23 cellular contexts compared by ENCODE assay signal in genomic region chr2:12240216-12240615, GRCh38.
"Had no signal": no experiment of that assay in that cellular context is flagged by ENCODE, and none has a peak within 500 bp of the region (broad histone marks: within the 10 kb centered on the region; RNA-seq: fewer than 3 reads in every experiment).

No MANE protein-coding gene starts in this region.

- H3K36me3 ChIP-seq: SJSA1 had no signal

- H3K9ac ChIP-seq: KMS-11 had no signal

- H3K4me3 ChIP-seq: SJSA1, SK-N-MC had no signal

- DNase-seq: IMR-90, NCI-H1105, NCI-H1417, NCI-H1436 treated with DMSO at 0.1 percent for 48 hours, NCI-H1694, NCI-H187 treated with DMSO at 0.1 percent for 48 hours, NCI-H2029 treated with DMSO at 0.1 percent for 48 hours, NCI-H2227 treated with DMSO at 0.1 percent for 48 hours, NCI-H446, NCI-H510A, NCI-H524 treated with DMSO at 0.1 percent for 48 hours, NCI-H69, NCI-H774, Right ventricle myocardium superior, RPMI8226, SIG-M5, SW 1271, T-cell had no signal

- H3K27ac ChIP-seq: KMS-11, SJSA1, SK-N-MC had no signal

- H3K27me3 ChIP-seq: SJSA1 had no signal

- H3K4me2 ChIP-seq: KMS-11 had no signal

- ATAC-seq: HepG2, T-cell had no signal

- FAIRE-seq: HepG2, RCC 7860 had no signal

- H3K9me3 ChIP-seq: SJSA1 had no signal
